In the genomic region with DNA sequence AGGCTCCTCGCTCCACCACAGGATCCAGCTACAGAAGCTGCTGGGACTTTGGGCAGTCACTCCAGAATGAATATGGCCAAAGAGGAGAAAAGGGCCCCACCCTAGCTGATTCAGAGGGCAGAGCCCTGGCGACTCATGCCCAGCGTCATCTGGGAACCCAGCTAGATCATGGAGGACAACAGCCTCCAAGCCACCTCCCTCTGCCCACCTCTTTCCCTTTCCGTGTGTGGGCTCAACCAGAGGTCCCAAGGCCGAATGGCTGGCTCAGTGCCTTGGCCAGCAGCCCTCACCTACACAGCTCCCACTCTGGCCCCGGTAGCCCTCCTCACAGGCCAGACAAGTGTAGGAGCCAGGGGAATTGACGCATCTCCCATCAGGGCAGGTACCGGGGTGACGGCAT, we compare ENCODE assay signal across 11 cellular contexts. TPM values are rescaled to one million over a fixed set of nuclear protein-coding genes. Genes with fewer than 3 reads are reported as not detected.
A peak's percentile ranks its signal among the peaks of the same experiment; 100 is the strongest.
DNase-seq lines count a peak whose midpoint lies in the region; ATAC-seq and TF ChIP-seq lines count a peak whose summit lies in the region.
"Had no signal": no experiment of that assay in that cellular context is flagged by ENCODE, and none has a peak within 500 bp of the region (broad histone marks: within the 10 kb centered on the region; RNA-seq: fewer than 3 reads in every experiment).

No MANE protein-coding gene starts in this region.

- no peaks in the 10 kb centered on the region for H3K36me3 Mint-ChIP-seq in activated T-helper 17 cell treated with anti-CD3 and anti-CD28 coated beads, Interleukin-2, amount 50 U/mL, for 72 hours (ENCODE audit: low read depth)
- H3K36me3 Mint-ChIP-seq: CD4-positive, CD25-positive, alpha-beta regulatory T cell had no signal

- TF ChIP-seq CTCF in omental fat pad (IDR thresholded peaks at IDR 0.05): no peak

- H3K27ac Mint-ChIP-seq in activated T-helper 17 cell treated with anti-CD3 and anti-CD28 coated beads, Interleukin-2, amount 50 U/mL, for 72 hours: no peak overlapping the region

- no peaks in the 10 kb centered on the region for H3K9me3 Mint-ChIP-seq in activated T-helper 17 cell treated with anti-CD3 and anti-CD28 coated beads, Interleukin-2, amount 50 U/mL, for 72 hours

- no peak overlapping the region for H3K4me3 Mint-ChIP-seq in activated T-helper 17 cell treated with anti-CD3 and anti-CD28 coated beads, Interleukin-2, amount 50 U/mL, for 72 hours
- H3K4me3 Mint-ChIP-seq: CD4-positive, CD25-positive, alpha-beta regulatory T cell had no signal

- ATAC-seq in omental fat pad (ENCODE audit: low FRiP score) (peak; percentile 33), HG02938 (IDR thresholded peaks at IDR 0.05; ENCODE audit: unreplicated experiment) (no peak)
- no peak for ATAC-seq in activated T-helper 17 cell treated with anti-CD3 and anti-CD28 coated beads, Interleukin-2, amount 50 U/mL, for 72 hours (replicated peaks)

- peak; percentile 28 for DNase-seq in CD1c-positive myeloid dendritic cell (ENCODE audit: extremely low spot score)
- peak; percentile 58 for DNase-seq in RKO (ENCODE audit: low spot score)
- DNase-seq in epithelial cell of prostate (ENCODE audit: low read depth, low spot score): peak; percentile 29
- no peak for DNase-seq in omental fat pad (ENCODE audit: low spot score)
- no peak for DNase-seq in NCI-H1092 (lab: John Stamatoyannopoulos, UW)
- no peak for DNase-seq in NCI-H524 treated with DMSO at 0.1 percent for 48 hours (lab: John Stamatoyannopoulos, UW)
- DNase-seq: CD4-positive, CD25-positive, alpha-beta regulatory T cell; colonic mucosa had no signal

- H3K27ac ChIP-seq in epithelial cell of prostate: peak overlapping the region; percentile 41
- H3K27ac ChIP-seq: colonic mucosa, hepatocyte had no signal

- H3K27me3 Mint-ChIP-seq in activated T-helper 17 cell treated with anti-CD3 and anti-CD28 coated beads, Interleukin-2, amount 50 U/mL, for 72 hours: peaks cover 7% of the 10 kb centered on the region

- H3K4me1 Mint-ChIP-seq in activated T-helper 17 cell treated with anti-CD3 and anti-CD28 coated beads, Interleukin-2, amount 50 U/mL, for 72 hours: no peaks in the 10 kb centered on the region

RNA-seq across cellular contexts. Expression of a gene that starts 17.4 kb away (rescaled TPM):
- total RNA-seq in omental fat pad: 10 to 100 TPM in 1 of 4 donors, 1 to 10 TPM in 3; 7.0 to 11.2 (median 9.2) TPM
- 10 to 100 TPM; 20.3 to 28.5 TPM for total RNA-seq in activated T-helper 17 cell treated with anti-CD3 and anti-CD28 coated beads, Interleukin-2, amount 50 U/mL, for 72 hours

RNA-seq across cellular contexts. Expression of a gene that starts 17.9 kb away (rescaled TPM):
- total RNA-seq in omental fat pad: 100 to 1,000 TPM; 271 to 717 (median 546) TPM
- total RNA-seq in activated T-helper 17 cell treated with anti-CD3 and anti-CD28 coated beads, Interleukin-2, amount 50 U/mL, for 72 hours: 10 to 100 TPM; 34.1 to 37.2 TPM

Comparison
In these comparisons a context has a peak if more than half of its experiments do, and no peak if none do; other contexts are left out.
1. DNase-seq: peak in CD1c-positive myeloid dendritic cell (single experiment), RKO (single experiment) and epithelial cell of prostate (single experiment); none in omental fat pad (single experiment), NCI-H1092 (single experiment) and NCI-H524 treated with DMSO at 0.1 percent for 48 hours (single experiment).
2. RNA of a gene that starts 17.9 kb away (total RNA-seq): 271 to 717 TPM in omental fat pad; 34.1 to 37.2 TPM in activated T-helper 17 cell treated with anti-CD3 and anti-CD28 coated beads, Interleukin-2, amount 50 U/mL, for 72 hours; every median in the first group is over 4 times any median in the second.